6 cellular contexts compared by ENCODE assay signal in genomic region chr19:7068599-7068998, GRCh38. TPM values are rescaled to one million over a fixed set of nuclear protein-coding genes. Genes with fewer than 3 reads are reported as not detected.
A peak's percentile ranks its signal among the peaks of the same experiment; 100 is the strongest.
DNase-seq lines count a peak whose midpoint lies in the region; ATAC-seq and TF ChIP-seq lines count a peak whose summit lies in the region.

No MANE protein-coding gene starts in this region.

- H3K36me3 Mint-ChIP-seq in dendritic cell treated with granulocyte-macrophage colony-stimulating factor and Interleukin-4, amounts not matched to agents 40 ng/mL and 50 ng/mL, for 4 days (ENCODE audit: low read depth): peaks cover 40% of the 10 kb centered on the region

- no peaks in the 10 kb centered on the region for H3K27me3 ChIP-seq in spleen (replicated peaks in 1 of 7)

- H3K4me3 ChIP-seq in NB4 (ENCODE audit: low read depth, low read length) (peak overlapping the region; percentile 13), spleen (peak overlapping the region in 2 of 8 donors; percentile 97 to 98)

- peak overlapping the region; percentile 97 for H3K4me3 Mint-ChIP-seq in dendritic cell treated with granulocyte-macrophage colony-stimulating factor and Interleukin-4, amounts not matched to agents 40 ng/mL and 50 ng/mL, for 4 days

- peaks cover 0 to 32% (median 28%) of the 10 kb centered on the region in 6 donors for H3K36me3 ChIP-seq in spleen

- no peak for TF ChIP-seq POLR2A in NB4 (IDR thresholded peaks at IDR 0.05; ENCODE audit: extremely low read depth, insufficient read length)
- no peak for TF ChIP-seq POLR2A in spleen (IDR thresholded peaks at IDR 0.05)

- H3K4me1 Mint-ChIP-seq in dendritic cell treated with granulocyte-macrophage colony-stimulating factor and Interleukin-4, amounts not matched to agents 40 ng/mL and 50 ng/mL, for 4 days (ENCODE audit: low read depth): peaks cover 11% of the 10 kb centered on the region

- no peak for ATAC-seq in GM21737 (IDR thresholded peaks at IDR 0.05; ENCODE audit: unreplicated experiment)

- H3K27ac ChIP-seq in spleen: peak overlapping the region in 5 of 8 donors; percentile 23 to 97 (median 94)

- peak overlapping the region; percentile 97 for H3K27ac Mint-ChIP-seq in dendritic cell treated with granulocyte-macrophage colony-stimulating factor and Interleukin-4, amounts not matched to agents 40 ng/mL and 50 ng/mL, for 4 days

- TF ChIP-seq CTCF in NB4 (IDR thresholded peaks at IDR 0.05; ENCODE audit: low read depth, low read length) (no peak), spleen (IDR thresholded peaks at IDR 0.05 in 8 of 11, conservative IDR thresholded peaks at IDR 0.05 in 3 of 11) (no peak)

- peaks cover 0 to 6% (median 0%) of the 10 kb centered on the region in 8 donors for H3K9me3 ChIP-seq in spleen

- H3K4me1 ChIP-seq in spleen: peaks cover 6 to 24% (median 16%) of the 10 kb centered on the region in 6 donors

- 83 to 92% (median 84%) methylated on average over 6 of the region's 6 CpGs for WGBS in spleen, 5 donors

- intact Hi-C loops in dendritic cell treated with granulocyte-macrophage colony-stimulating factor and Interleukin-4, amounts not matched to agents 40 ng/mL and 50 ng/mL, for 4 days (cut with micrococcal nuclease): no loop called here
- intact Hi-C loops in spleen (cut with DNase I; ENCODE audit: low total_unique reads): no loop called here

- no peaks in the 10 kb centered on the region for H3K9me3 Mint-ChIP-seq in dendritic cell treated with granulocyte-macrophage colony-stimulating factor and Interleukin-4, amounts not matched to agents 40 ng/mL and 50 ng/mL, for 4 days

- H3K27me3 Mint-ChIP-seq in dendritic cell treated with granulocyte-macrophage colony-stimulating factor and Interleukin-4, amounts not matched to agents 40 ng/mL and 50 ng/mL, for 4 days: no peaks in the 10 kb centered on the region

- DNase-seq in NB4 (ENCODE audit: low read depth) (no peak), spleen (no peak), GM19240 (ENCODE audit: insufficient read length, low spot score) (no peak), OCI-M1 (lab: John Stamatoyannopoulos, UW) (no peak)

RNA-seq across cellular contexts. Expression of gene ZNF557, which starts 0.9 kb away (rescaled TPM):
- total RNA-seq in spleen: 10 to 100 TPM; 12.0 to 20.8 (median 15.1) TPM
- 1 to 10 TPM; 1.1 to 4.6 (median 1.7) TPM for polyA plus RNA-seq in spleen

RNA-seq across cellular contexts. Expression of gene MBD3L3, which starts 10.1 kb away (rescaled TPM):
- not detected for total RNA-seq in spleen
- polyA plus RNA-seq in spleen: not detected

RNA-seq across cellular contexts. Expression of gene MBD3L2, which starts 19.5 kb away (rescaled TPM):
- not detected for total RNA-seq in spleen
- polyA plus RNA-seq in spleen: not detected

RNA-seq across cellular contexts. Expression of gene MBD3L4, which starts 28.6 kb away (rescaled TPM):
- total RNA-seq in spleen: not detected
- not detected for polyA plus RNA-seq in spleen

RNA-seq across cellular contexts. Expression of gene MBD3L5, which starts 38.2 kb away (rescaled TPM):
- total RNA-seq in spleen: not detected
- not detected for polyA plus RNA-seq in spleen
